10 cellular contexts compared by ENCODE assay signal in genomic region chr6:195861-196360, GRCh38.
A peak's percentile ranks its signal among the peaks of the same experiment; 100 is the strongest.
DNase-seq lines count a peak whose midpoint lies in the region; ATAC-seq and TF ChIP-seq lines count a peak whose summit lies in the region.
"Had no signal": no experiment of that assay in that cellular context is flagged by ENCODE, and none has a peak within 500 bp of the region (broad histone marks: within the 10 kb centered on the region; RNA-seq: fewer than 3 reads in every experiment).

No MANE protein-coding gene starts in this region.

- no peak overlapping the region for H3K4me3 ChIP-seq in fibroblast of pulmonary artery (replicated peaks; ENCODE audit: low read depth, low read length)
- H3K4me3 ChIP-seq: K562, SK-N-MC had no signal

- TF ChIP-seq POLR2A in GM18505 (IDR thresholded peaks at IDR 0.05; ENCODE audit: borderline replicate concordance, extremely low read depth, insufficient read depth, insufficient read length): no peak

- ATAC-seq in GM18505 (IDR thresholded peaks at IDR 0.05; ENCODE audit: unreplicated experiment) (no peak), HG03460 (IDR thresholded peaks at IDR 0.05; ENCODE audit: unreplicated experiment) (no peak)
- ATAC-seq: K562 had no signal

- DNase-seq in EH (ENCODE audit: low read depth): peak; percentile 6
- DNase-seq in activated CD8-positive, alpha-beta memory T cell treated with anti-CD3 and anti-CD28 coated beads, Interleukin-2, amount 50 U/mL, for 4 hours: peak; percentile 68
- peak; percentile 55 for DNase-seq in fibroblast of pulmonary artery (ENCODE audit: low read depth)
- peak; percentile 39 for DNase-seq in stimulated activated CD4-positive, alpha-beta T cell treated with anti-CD3 and anti-CD28 coated beads, Interleukin-12 subunit alpha, Interleukin-12 subunit beta, amount 100 ng/mL, for 4 hours
- no peak for DNase-seq in midbrain (lab: John Stamatoyannopoulos, UW)
- no peak for DNase-seq in SK-N-DZ (ENCODE audit: low spot score)

- TF ChIP-seq CTCF in fibroblast of pulmonary artery (IDR thresholded peaks at IDR 0.05; ENCODE audit: low read length, missing control alignments): no peak

Comparison
In these comparisons a context has a peak if more than half of its experiments do, and no peak if none do; other contexts are left out.
1. DNase-seq: peak in EH (single experiment), activated CD8-positive, alpha-beta memory T cell treated with anti-CD3 and anti-CD28 coated beads, Interleukin-2, amount 50 U/mL, for 4 hours (single experiment), fibroblast of pulmonary artery (single experiment) and stimulated activated CD4-positive, alpha-beta T cell treated with anti-CD3 and anti-CD28 coated beads, Interleukin-12 subunit alpha, Interleukin-12 subunit beta, amount 100 ng/mL, for 4 hours (single experiment); none in midbrain (single experiment) and SK-N-DZ (single experiment).